ENCODE assay signal across 32 cellular contexts in genomic region chr9:115340314-115340713, GRCh38.
"Had no signal": no experiment of that assay in that cellular context is flagged by ENCODE, and none has a peak within 500 bp of the region (broad histone marks: within the 10 kb centered on the region; RNA-seq: fewer than 3 reads in every experiment).

No MANE protein-coding gene starts in this region.

- DNase-seq: activated CD4-positive, alpha-beta T cell treated with anti-CD3 and anti-CD28 coated beads for 36 hours; activated CD4-positive, alpha-beta T cell treated with anti-CD3 and anti-CD28 coated beads, Interleukin-2, amount 10 ng/mL, durations not matched to agents 7 days and 5 days; activated CD4-positive, alpha-beta T cell treated with anti-CD3 and anti-CD28 coated beads, Interleukin-2, amount 50 U/mL, for 48 hours; activated CD8-positive, alpha-beta memory T cell treated with anti-CD3 and anti-CD28 coated beads, Interleukin-2, amount 50 U/mL, for 4 hours; activated CD8-positive, alpha-beta T cell treated with anti-CD3 and anti-CD28 coated beads, Interleukin-2, amount 10 ng/mL, durations not matched to agents 7 days and 5 days; activated gamma-delta T cell treated with Interleukin-2 at 50 U/mL for 16 hours; activated naive CD4-positive, alpha-beta T cell treated with anti-CD3 and anti-CD28 coated beads for 36 hours; activated T-cell treated with anti-CD3 and anti-CD28 coated beads for 4 hours; activated T-cell treated with anti-CD3 and anti-CD28 coated beads, Interleukin-2, amount 50 U/mL, for 4 hours; amniotic stem cell; Kasumi-1; KBM-7; MG63; NCI-H1048; NCI-H1105 treated with DMSO at 0.1 percent for 48 hours; NCI-H1436; NCI-H1694; NCI-H1930; NCI-H2081 treated with DMSO at 0.1 percent for 48 hours; NCI-H345; NCI-H526; NCI-H774; SHP77; SJCRH30 had no signal

- H3K27me3 ChIP-seq: ascending aorta, cardiac muscle cell, MG63, SJCRH30 had no signal

- H3K36me3 Mint-ChIP-seq: activated naive CD4-positive, alpha-beta T cell treated with anti-CD3 and anti-CD28 coated beads, Interleukin-2, amount 50 U/mL, for 72 hours had no signal

- H3K27ac ChIP-seq: cardiac muscle cell, SJCRH30, SK-N-MC had no signal

- H3K36me3 ChIP-seq: ascending aorta, cardiac muscle cell, MG63, SJCRH30 had no signal

- H3K4me3 Mint-ChIP-seq: activated CD4-positive, alpha-beta T cell treated with anti-CD3 and anti-CD28 coated beads for 36 hours; activated CD4-positive, alpha-beta T cell treated with anti-CD3 and anti-CD28 coated beads, Interleukin-2, amount 10 ng/mL, durations not matched to agents 7 days and 5 days; activated CD8-positive, alpha-beta T cell treated with anti-CD3 and anti-CD28 coated beads, Interleukin-2, amount 10 ng/mL, durations not matched to agents 7 days and 5 days; activated naive CD4-positive, alpha-beta T cell treated with anti-CD3 and anti-CD28 coated beads for 36 hours; activated T-cell treated with anti-CD3 and anti-CD28 coated beads, Interleukin-2, amount 50 U/mL, for 4 hours; activated T-helper 1 cell treated with anti-CD3 and anti-CD28 coated beads, Interleukin-12 subunit alpha, Interleukin-12 subunit beta, Interleukin-2, Interleukin-4 antibody, amounts not matched to agents 30 ng/mL and 10 ng/mL and 1 ng/mL, durations not matched to agents 14 hours and 24 hours and 36 hours; T-helper 1 cell treated with Interleukin-12 subunit alpha and Interleukin-12 subunit beta and Interleukin-4 antibody, amounts not matched to agents 30 μg/mL and 1 μg/mL, for 36 hours; T-helper 2 cell treated with Interferon-gamma antibody and Interleukin-4, amounts not matched to agents 5 μg/mL and 100 μg/mL, for 36 hours; WTC11 had no signal

- H3K27ac Mint-ChIP-seq: activated CD4-positive, alpha-beta T cell treated with anti-CD3 and anti-CD28 coated beads for 36 hours; activated CD4-positive, alpha-beta T cell treated with anti-CD3 and anti-CD28 coated beads, Interleukin-2, amount 10 ng/mL, durations not matched to agents 7 days and 5 days; activated CD8-positive, alpha-beta T cell treated with anti-CD3 and anti-CD28 coated beads, Interleukin-2, amount 10 ng/mL, durations not matched to agents 7 days and 5 days; activated naive CD4-positive, alpha-beta T cell treated with anti-CD3 and anti-CD28 coated beads for 36 hours; activated naive CD4-positive, alpha-beta T cell treated with anti-CD3 and anti-CD28 coated beads, Interleukin-2, amount 50 U/mL, for 72 hours; activated T-helper 1 cell treated with anti-CD3 and anti-CD28 coated beads, Interleukin-12 subunit alpha, Interleukin-12 subunit beta, Interleukin-2, Interleukin-4 antibody, amounts not matched to agents 30 ng/mL and 10 ng/mL and 1 ng/mL, durations not matched to agents 14 hours and 24 hours and 36 hours; T-helper 1 cell treated with Interleukin-12 subunit alpha and Interleukin-12 subunit beta and Interleukin-4 antibody, amounts not matched to agents 30 μg/mL and 1 μg/mL, for 36 hours; T-helper 2 cell treated with Interferon-gamma antibody and Interleukin-4, amounts not matched to agents 5 μg/mL and 100 μg/mL, for 36 hours; WTC11 had no signal

- H3K4me1 Mint-ChIP-seq: activated CD4-positive, alpha-beta T cell treated with anti-CD3 and anti-CD28 coated beads for 36 hours; activated CD4-positive, alpha-beta T cell treated with anti-CD3 and anti-CD28 coated beads, Interleukin-2, amount 10 ng/mL, durations not matched to agents 7 days and 5 days had no signal

- H3K9me3 ChIP-seq: MG63 had no signal

- H3K4me3 ChIP-seq: ascending aorta, cardiac muscle cell, MG63, SJCRH30, SK-N-MC had no signal

- H3K4me1 ChIP-seq: SJCRH30 had no signal

- H3K9me3 Mint-ChIP-seq: activated CD4-positive, alpha-beta T cell treated with anti-CD3 and anti-CD28 coated beads, Interleukin-2, amount 10 ng/mL, durations not matched to agents 7 days and 5 days; activated naive CD4-positive, alpha-beta T cell treated with anti-CD3 and anti-CD28 coated beads for 36 hours; activated naive CD4-positive, alpha-beta T cell treated with anti-CD3 and anti-CD28 coated beads, Interleukin-2, amount 50 U/mL, for 72 hours; activated T-cell treated with anti-CD3 and anti-CD28 coated beads, Interleukin-2, amount 50 U/mL, for 4 hours; activated T-helper 1 cell treated with anti-CD3 and anti-CD28 coated beads, Interleukin-12 subunit alpha, Interleukin-12 subunit beta, Interleukin-2, Interleukin-4 antibody, amounts not matched to agents 30 ng/mL and 10 ng/mL and 1 ng/mL, durations not matched to agents 14 hours and 24 hours and 36 hours; T-helper 1 cell treated with Interleukin-12 subunit alpha and Interleukin-12 subunit beta and Interleukin-4 antibody, amounts not matched to agents 30 μg/mL and 1 μg/mL, for 36 hours; T-helper 2 cell treated with Interferon-gamma antibody and Interleukin-4, amounts not matched to agents 5 μg/mL and 100 μg/mL, for 36 hours had no signal
